2 cellular contexts compared by ENCODE assay signal in genomic region chr7:106419455-106420182, GRCh38.
TF ChIP-seq lines count a peak whose summit lies in the region.

No MANE protein-coding gene starts in this region.

TF ChIP-seq in IMR-90, 13 proteins besides CTCF, POLR2A, EP300 and RAD21:
- TF ChIP-seq MXI1 (IDR thresholded peaks at IDR 0.05; ENCODE audit: borderline replicate concordance, low read depth, low read length) (no peak), CEBPB (IDR thresholded peaks at IDR 0.05; ENCODE audit: low read depth, low read length) (peak; percentile 68; the same call in 1 of the 2 replicates), CHD1 (IDR thresholded peaks at IDR 0.05; ENCODE audit: low read depth, low read length) (no peak)
- TF ChIP-seq, protein P1, sequence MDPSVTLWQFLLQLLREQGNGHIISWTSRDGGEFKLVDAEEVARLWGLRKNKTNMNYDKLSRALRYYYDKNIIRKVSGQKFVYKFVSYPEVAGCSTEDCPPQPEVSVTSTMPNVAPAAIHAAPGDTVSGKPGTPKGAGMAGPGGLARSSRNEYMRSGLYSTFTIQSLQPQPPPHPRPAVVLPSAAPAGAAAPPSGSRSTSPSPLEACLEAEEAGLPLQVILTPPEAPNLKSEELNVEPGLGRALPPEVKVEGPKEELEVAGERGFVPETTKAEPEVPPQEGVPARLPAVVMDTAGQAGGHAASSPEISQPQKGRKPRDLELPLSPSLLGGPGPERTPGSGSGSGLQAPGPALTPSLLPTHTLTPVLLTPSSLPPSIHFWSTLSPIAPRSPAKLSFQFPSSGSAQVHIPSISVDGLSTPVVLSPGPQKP (IDR thresholded peaks at IDR 0.05; ENCODE audit: borderline replicate concordance, low read depth, low read length) = no peak

TF ChIP-seq in K562, 482 proteins besides CTCF, POLR2A, EP300 and RAD21:
- TF ChIP-seq SRSF3 (IDR thresholded peaks at IDR 0.05; ENCODE audit: insufficient read depth, low read length) = no peak
- TF ChIP-seq HDAC6 (IDR thresholded peaks at IDR 0.05; ENCODE audit: low read depth, low read length) = no peak
- no peak for TF ChIP-seq CBFA2T2 (conservative IDR thresholded peaks at IDR 0.05)
- no peak for TF ChIP-seq MAFK (IDR thresholded peaks at IDR 0.05; ENCODE audit: low read length)
- TF ChIP-seq ZNF589 (CRISPR knock-in tag; IDR thresholded peaks at IDR 0.05; ENCODE audit: low read depth) = no peak
- no peak for TF ChIP-seq CEBPG (CRISPR knock-in tag; IDR thresholded peaks at IDR 0.05)
- TF ChIP-seq CEBPG (tag; conservative IDR thresholded peaks at IDR 0.05 in 1 of 2, IDR thresholded peaks at IDR 0.05 in 1 of 2) = peak in 1 of 2 experiments; percentile 62; a peak in 2 of 4 replicates
- no peak for TF ChIP-seq ZNF197 (CRISPR knock-in tag; IDR thresholded peaks at IDR 0.05; ENCODE audit: low read depth)
- TF ChIP-seq ZNF639 (CRISPR knock-in tag; conservative IDR thresholded peaks at IDR 0.05 in 1 of 2, IDR thresholded peaks at IDR 0.05 in 1 of 2) = no peak
- TF ChIP-seq, protein P2, sequence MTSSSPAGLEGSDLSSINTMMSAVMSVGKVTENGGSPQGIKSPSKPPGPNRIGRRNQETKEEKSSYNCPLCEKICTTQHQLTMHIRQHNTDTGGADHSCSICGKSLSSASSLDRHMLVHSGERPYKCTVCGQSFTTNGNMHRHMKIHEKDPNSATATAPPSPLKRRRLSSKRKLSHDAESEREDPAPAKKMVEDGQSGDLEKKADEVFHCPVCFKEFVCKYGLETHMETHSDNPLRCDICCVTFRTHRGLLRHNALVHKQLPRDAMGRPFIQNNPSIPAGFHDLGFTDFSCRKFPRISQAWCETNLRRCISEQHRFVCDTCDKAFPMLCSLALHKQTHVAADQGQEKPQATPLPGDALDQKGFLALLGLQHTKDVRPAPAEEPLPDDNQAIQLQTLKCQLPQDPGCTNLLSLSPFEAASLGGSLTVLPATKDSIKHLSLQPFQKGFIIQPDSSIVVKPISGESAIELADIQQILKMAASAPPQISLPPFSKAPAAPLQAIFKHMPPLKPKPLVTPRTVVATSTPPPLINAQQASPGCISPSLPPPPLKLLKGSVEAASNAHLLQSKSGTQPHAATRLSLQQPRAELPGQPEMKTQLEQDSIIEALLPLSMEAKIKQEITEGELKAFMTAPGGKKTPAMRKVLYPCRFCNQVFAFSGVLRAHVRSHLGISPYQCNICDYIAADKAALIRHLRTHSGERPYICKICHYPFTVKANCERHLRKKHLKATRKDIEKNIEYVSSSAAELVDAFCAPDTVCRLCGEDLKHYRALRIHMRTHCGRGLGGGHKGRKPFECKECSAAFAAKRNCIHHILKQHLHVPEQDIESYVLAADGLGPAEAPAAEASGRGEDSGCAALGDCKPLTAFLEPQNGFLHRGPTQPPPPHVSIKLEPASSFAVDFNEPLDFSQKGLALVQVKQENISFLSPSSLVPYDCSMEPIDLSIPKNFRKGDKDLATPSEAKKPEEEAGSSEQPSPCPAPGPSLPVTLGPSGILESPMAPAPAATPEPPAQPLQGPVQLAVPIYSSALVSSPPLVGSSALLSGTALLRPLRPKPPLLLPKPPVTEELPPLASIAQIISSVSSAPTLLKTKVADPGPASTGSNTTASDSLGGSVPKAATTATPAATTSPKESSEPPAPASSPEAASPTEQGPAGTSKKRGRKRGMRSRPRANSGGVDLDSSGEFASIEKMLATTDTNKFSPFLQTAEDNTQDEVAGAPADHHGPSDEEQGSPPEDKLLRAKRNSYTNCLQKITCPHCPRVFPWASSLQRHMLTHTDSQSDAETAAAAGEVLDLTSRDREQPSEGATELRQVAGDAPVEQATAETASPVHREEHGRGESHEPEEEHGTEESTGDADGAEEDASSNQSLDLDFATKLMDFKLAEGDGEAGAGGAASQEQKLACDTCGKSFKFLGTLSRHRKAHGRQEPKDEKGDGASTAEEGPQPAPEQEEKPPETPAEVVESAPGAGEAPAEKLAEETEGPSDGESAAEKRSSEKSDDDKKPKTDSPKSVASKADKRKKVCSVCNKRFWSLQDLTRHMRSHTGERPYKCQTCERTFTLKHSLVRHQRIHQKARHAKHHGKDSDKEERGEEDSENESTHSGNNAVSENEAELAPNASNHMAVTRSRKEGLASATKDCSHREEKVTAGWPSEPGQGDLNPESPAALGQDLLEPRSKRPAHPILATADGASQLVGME (CRISPR knock-in tag; IDR thresholded peaks at IDR 0.05) = no peak
- no peak for TF ChIP-seq LARP7 (IDR thresholded peaks at IDR 0.05)
- peak; percentile 62 for TF ChIP-seq CEBPB (tag; IDR thresholded peaks at IDR 0.05)
- no peak for TF ChIP-seq PCBP2 (IDR thresholded peaks at IDR 0.05; ENCODE audit: low read depth, low read length, poor library complexity, severe bottlenecking)
- no peak for TF ChIP-seq CBX1 (IDR thresholded peaks at IDR 0.05; ENCODE audit: low read depth)
TF ChIP-seq in K562: peak in this region for 2.
